Comparison of ENCODE assay signal across 1 cellular context in genomic region chr1:865633-866032, GRCh38. TPM values are rescaled to one million over a fixed set of nuclear protein-coding genes. Genes with fewer than 3 reads are reported as not detected.
"Had no signal": no experiment of that assay in that cellular context is flagged by ENCODE, and none has a peak within 500 bp of the region (broad histone marks: within the 10 kb centered on the region; RNA-seq: fewer than 3 reads in every experiment).

No MANE protein-coding gene starts in this region.

RNA-seq across cellular contexts. Expression of gene SAMD11, which starts 58.1 kb away (rescaled TPM):
- total RNA-seq: subcutaneous adipose tissue had no signal
